ENCODE assay signal across 1 cellular context in the genomic region with DNA sequence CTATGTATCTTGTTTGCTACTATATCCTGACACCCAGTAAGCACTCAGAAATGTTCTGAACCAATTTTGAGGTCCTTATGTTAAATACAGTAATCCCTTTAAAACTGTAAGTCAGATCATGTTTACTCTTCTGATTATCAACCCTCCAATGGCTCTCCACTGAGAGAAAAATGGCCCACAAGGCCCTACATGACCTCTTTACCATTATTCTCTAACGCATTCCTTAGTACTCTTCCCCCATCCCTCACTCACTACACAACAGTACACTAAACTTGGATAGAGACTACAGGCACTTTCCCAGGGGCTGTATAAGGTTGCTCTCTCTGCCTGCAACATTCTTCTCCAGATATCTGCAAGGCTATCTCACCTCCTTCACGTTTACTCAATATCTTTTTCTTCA.
TF ChIP-seq lines count a peak whose summit lies in the region.

No MANE protein-coding gene starts in this region.

TF ChIP-seq in HCT116, 20 proteins besides CTCF, POLR2A, EP300 and RAD21 (continued from another document):
- TF ChIP-seq SP1 (IDR thresholded peaks at IDR 0.05; ENCODE audit: low read depth) (no peak), FOSL1 (IDR thresholded peaks at IDR 0.05; ENCODE audit: low read depth) (no peak), POLR2AphosphoS5 (IDR thresholded peaks at IDR 0.05; ENCODE audit: low read depth, low read length) (no peak), SIN3A (IDR thresholded peaks at IDR 0.05; ENCODE audit: low read depth) (no peak)
- TF ChIP-seq, protein P1, sequence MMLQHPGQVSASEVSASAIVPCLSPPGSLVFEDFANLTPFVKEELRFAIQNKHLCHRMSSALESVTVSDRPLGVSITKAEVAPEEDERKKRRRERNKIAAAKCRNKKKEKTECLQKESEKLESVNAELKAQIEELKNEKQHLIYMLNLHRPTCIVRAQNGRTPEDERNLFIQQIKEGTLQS (IDR thresholded peaks at IDR 0.05), result no peak
- TF ChIP-seq, protein P2, sequence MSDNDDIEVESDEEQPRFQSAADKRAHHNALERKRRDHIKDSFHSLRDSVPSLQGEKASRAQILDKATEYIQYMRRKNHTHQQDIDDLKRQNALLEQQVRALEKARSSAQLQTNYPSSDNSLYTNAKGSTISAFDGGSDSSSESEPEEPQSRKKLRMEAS (IDR thresholded peaks at IDR 0.05), result no peak
